1 cellular context compared by ENCODE assay signal in the genomic region with DNA sequence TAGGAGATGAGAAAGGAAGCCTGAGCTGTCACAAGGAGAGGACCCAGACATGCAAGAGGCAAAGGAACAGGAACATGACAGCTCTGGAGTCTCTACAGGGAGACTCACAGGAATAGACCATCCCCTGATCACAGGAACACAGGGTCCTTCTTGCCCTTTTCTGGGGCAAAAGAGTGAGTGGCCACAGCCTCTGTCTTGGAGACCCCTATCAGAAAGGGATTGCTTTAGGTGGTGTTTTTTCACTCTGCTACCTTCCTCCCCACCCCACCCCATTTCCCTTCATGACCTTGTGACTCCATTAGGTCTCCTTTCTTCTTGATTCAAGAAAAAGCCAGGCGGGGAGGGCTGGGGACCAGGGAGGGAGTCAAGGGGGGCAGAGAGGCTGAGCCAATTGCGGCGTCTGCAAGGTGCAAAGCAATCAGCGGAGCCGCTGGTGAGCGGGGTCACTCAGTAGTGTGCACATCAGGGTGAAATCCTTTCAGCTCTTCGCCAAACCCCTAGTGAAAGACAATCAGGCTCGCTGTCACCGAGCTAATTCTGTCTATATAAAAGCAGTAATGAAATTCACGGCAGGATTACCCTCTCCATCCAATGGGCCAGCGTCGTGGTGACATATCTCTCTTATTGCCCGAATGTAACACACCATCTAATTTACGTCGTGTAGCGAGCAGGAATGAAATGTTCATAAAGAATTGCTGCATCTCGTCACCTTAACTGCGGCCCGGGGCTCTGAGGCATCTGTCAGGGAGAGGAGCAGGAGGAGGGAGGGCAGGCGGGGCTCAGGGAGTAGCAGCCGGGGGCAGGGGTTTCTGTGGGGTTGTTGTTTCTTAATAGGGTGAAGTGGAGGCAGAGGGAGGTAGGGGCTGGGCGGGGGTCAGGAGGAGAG.
TF ChIP-seq lines count a peak whose summit lies in the region.

No MANE protein-coding gene starts in this region.

TF ChIP-seq in GM23338, 12 proteins besides CTCF, POLR2A, EP300 and RAD21 (continued from another document):
- TF ChIP-seq, protein P1, sequence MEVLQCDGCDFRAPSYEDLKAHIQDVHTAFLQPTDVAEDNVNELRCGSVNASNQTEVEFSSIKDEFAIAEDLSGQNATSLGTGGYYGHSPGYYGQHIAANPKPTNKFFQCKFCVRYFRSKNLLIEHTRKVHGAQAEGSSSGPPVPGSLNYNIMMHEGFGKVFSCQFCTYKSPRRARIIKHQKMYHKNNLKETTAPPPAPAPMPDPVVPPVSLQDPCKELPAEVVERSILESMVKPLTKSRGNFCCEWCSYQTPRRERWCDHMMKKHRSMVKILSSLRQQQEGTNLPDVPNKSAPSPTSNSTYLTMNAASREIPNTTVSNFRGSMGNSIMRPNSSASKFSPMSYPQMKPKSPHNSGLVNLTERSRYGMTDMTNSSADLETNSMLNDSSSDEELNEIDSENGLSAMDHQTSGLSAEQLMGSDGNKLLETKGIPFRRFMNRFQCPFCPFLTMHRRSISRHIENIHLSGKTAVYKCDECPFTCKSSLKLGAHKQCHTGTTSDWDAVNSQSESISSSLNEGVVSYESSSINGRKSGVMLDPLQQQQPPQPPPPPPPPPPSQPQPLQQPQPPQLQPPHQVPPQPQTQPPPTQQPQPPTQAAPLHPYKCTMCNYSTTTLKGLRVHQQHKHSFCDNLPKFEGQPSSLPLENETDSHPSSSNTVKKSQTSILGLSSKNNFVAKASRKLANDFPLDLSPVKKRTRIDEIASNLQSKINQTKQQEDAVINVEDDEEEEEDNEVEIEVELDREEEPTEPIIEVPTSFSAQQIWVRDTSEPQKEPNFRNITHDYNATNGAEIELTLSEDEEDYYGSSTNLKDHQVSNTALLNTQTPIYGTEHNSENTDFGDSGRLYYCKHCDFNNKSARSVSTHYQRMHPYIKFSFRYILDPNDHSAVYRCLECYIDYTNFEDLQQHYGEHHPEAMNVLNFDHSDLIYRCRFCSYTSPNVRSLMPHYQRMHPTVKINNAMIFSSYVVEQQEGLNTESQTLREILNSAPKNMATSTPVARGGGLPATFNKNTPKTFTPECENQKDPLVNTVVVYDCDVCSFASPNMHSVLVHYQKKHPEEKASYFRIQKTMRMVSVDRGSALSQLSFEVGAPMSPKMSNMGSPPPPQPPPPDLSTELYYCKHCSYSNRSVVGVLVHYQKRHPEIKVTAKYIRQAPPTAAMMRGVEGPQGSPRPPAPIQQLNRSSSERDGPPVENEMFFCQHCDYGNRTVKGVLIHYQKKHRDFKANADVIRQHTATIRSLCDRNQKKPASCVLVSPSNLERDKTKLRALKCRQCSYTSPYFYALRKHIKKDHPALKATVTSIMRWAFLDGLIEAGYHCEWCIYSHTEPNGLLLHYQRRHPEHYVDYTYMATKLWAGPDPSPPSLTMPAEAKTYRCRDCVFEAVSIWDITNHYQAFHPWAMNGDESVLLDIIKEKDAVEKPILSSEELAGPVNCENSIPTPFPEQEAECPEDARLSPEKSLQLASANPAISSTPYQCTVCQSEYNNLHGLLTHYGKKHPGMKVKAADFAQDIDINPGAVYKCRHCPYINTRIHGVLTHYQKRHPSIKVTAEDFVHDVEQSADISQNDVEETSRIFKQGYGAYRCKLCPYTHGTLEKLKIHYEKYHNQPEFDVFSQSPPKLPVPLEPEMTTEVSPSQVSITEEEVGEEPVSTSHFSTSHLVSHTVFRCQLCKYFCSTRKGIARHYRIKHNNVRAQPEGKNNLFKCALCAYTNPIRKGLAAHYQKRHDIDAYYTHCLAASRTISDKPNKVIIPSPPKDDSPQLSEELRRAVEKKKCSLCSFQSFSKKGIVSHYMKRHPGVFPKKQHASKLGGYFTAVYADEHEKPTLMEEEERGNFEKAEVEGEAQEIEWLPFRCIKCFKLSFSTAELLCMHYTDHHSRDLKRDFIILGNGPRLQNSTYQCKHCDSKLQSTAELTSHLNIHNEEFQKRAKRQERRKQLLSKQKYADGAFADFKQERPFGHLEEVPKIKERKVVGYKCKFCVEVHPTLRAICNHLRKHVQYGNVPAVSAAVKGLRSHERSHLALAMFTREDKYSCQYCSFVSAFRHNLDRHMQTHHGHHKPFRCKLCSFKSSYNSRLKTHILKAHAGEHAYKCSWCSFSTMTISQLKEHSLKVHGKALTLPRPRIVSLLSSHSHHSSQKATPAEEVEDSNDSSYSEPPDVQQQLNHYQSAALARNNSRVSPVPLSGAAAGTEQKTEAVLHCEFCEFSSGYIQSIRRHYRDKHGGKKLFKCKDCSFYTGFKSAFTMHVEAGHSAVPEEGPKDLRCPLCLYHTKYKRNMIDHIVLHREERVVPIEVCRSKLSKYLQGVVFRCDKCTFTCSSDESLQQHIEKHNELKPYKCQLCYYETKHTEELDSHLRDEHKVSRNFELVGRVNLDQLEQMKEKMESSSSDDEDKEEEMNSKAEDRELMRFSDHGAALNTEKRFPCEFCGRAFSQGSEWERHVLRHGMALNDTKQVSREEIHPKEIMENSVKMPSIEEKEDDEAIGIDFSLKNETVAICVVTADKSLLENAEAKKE (CRISPR knock-in tag; IDR thresholded peaks at IDR 0.05) = no peak
- TF ChIP-seq NANOG (IDR thresholded peaks at IDR 0.05; ENCODE audit: borderline replicate concordance) (no peak), EZH2phosphoT487 (IDR thresholded peaks at IDR 0.05; ENCODE audit: unreplicated experiment) (no peak), POLR2AphosphoS5 (IDR thresholded peaks at IDR 0.05; ENCODE audit: low read depth) (no peak), CREB1 (CRISPR knock-in tag; IDR thresholded peaks at IDR 0.05; ENCODE audit: low read depth) (no peak), EZH2 (IDR thresholded peaks at IDR 0.05; ENCODE audit: low read depth, unreplicated experiment) (no peak), STAT1 (IDR thresholded peaks at IDR 0.05; ENCODE audit: unreplicated experiment) (no peak)
- TF ChIP-seq, protein P2, sequence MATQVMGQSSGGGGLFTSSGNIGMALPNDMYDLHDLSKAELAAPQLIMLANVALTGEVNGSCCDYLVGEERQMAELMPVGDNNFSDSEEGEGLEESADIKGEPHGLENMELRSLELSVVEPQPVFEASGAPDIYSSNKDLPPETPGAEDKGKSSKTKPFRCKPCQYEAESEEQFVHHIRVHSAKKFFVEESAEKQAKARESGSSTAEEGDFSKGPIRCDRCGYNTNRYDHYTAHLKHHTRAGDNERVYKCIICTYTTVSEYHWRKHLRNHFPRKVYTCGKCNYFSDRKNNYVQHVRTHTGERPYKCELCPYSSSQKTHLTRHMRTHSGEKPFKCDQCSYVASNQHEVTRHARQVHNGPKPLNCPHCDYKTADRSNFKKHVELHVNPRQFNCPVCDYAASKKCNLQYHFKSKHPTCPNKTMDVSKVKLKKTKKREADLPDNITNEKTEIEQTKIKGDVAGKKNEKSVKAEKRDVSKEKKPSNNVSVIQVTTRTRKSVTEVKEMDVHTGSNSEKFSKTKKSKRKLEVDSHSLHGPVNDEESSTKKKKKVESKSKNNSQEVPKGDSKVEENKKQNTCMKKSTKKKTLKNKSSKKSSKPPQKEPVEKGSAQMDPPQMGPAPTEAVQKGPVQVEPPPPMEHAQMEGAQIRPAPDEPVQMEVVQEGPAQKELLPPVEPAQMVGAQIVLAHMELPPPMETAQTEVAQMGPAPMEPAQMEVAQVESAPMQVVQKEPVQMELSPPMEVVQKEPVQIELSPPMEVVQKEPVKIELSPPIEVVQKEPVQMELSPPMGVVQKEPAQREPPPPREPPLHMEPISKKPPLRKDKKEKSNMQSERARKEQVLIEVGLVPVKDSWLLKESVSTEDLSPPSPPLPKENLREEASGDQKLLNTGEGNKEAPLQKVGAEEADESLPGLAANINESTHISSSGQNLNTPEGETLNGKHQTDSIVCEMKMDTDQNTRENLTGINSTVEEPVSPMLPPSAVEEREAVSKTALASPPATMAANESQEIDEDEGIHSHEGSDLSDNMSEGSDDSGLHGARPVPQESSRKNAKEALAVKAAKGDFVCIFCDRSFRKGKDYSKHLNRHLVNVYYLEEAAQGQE (IDR thresholded peaks at IDR 0.05; ENCODE audit: unreplicated experiment) = no peak
- TF ChIP-seq, protein P3, sequence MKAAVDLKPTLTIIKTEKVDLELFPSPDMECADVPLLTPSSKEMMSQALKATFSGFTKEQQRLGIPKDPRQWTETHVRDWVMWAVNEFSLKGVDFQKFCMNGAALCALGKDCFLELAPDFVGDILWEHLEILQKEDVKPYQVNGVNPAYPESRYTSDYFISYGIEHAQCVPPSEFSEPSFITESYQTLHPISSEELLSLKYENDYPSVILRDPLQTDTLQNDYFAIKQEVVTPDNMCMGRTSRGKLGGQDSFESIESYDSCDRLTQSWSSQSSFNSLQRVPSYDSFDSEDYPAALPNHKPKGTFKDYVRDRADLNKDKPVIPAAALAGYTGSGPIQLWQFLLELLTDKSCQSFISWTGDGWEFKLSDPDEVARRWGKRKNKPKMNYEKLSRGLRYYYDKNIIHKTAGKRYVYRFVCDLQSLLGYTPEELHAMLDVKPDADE (IDR thresholded peaks at IDR 0.05) = no peak
